Comparison of ENCODE assay signal across 1 cellular context in the genomic region with DNA sequence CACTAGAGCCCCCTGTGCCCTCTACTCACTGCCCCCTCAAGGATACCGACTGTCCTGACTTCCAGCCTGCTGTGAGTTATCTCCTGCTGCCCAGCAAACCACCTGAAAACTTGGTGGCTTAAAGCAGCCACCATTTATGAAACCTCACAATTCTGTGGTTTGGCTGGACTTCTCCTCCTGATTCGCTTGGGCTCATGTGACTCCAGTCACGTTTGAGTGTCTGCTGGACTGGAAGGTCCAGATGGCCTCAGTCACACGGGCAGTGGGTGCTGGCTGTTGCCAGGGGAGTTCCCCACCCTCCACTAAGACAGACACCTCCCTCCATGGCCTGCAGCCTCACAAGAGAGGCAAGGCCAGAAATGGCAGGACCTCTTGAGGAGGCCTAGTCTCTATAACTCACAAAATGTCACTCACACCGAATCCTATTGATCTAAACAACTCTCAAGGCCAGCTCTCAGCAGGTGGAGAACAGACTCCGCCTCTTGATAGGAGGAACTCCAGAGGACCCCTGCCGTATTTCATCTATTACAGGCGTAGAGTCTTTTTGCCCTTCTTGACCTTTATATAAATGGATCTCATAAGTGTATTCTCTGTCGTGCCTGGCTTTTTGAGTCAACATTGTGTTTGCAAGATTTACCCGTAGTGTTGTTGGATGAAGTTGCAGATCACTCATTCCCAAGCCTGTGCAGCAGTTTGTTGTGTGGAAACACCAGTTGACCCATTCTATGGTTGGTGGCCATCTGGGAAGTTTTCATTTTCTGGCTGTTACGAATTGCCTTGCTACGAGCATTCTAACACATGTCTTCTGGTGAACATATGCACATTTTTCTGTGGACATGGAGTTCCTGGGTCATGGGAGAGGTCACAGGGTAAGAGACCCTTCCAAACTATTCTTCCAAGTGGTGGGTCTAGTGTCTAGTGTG.
TF ChIP-seq lines count a peak whose summit lies in the region.

No MANE protein-coding gene starts in this region.

TF ChIP-seq in WTC11, 78 proteins besides CTCF, POLR2A, EP300 and RAD21 (continued from another document):
- TF ChIP-seq, protein P1, sequence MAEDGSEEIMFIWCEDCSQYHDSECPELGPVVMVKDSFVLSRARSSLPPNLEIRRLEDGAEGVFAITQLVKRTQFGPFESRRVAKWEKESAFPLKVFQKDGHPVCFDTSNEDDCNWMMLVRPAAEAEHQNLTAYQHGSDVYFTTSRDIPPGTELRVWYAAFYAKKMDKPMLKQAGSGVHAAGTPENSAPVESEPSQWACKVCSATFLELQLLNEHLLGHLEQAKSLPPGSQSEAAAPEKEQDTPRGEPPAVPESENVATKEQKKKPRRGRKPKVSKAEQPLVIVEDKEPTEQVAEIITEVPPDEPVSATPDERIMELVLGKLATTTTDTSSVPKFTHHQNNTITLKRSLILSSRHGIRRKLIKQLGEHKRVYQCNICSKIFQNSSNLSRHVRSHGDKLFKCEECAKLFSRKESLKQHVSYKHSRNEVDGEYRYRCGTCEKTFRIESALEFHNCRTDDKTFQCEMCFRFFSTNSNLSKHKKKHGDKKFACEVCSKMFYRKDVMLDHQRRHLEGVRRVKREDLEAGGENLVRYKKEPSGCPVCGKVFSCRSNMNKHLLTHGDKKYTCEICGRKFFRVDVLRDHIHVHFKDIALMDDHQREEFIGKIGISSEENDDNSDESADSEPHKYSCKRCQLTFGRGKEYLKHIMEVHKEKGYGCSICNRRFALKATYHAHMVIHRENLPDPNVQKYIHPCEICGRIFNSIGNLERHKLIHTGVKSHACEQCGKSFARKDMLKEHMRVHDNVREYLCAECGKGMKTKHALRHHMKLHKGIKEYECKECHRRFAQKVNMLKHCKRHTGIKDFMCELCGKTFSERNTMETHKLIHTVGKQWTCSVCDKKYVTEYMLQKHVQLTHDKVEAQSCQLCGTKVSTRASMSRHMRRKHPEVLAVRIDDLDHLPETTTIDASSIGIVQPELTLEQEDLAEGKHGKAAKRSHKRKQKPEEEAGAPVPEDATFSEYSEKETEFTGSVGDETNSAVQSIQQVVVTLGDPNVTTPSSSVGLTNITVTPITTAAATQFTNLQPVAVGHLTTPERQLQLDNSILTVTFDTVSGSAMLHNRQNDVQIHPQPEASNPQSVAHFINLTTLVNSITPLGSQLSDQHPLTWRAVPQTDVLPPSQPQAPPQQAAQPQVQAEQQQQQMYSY (CRISPR knock-in tag; IDR thresholded peaks at IDR 0.05), result no peak
- TF ChIP-seq, protein P2, sequence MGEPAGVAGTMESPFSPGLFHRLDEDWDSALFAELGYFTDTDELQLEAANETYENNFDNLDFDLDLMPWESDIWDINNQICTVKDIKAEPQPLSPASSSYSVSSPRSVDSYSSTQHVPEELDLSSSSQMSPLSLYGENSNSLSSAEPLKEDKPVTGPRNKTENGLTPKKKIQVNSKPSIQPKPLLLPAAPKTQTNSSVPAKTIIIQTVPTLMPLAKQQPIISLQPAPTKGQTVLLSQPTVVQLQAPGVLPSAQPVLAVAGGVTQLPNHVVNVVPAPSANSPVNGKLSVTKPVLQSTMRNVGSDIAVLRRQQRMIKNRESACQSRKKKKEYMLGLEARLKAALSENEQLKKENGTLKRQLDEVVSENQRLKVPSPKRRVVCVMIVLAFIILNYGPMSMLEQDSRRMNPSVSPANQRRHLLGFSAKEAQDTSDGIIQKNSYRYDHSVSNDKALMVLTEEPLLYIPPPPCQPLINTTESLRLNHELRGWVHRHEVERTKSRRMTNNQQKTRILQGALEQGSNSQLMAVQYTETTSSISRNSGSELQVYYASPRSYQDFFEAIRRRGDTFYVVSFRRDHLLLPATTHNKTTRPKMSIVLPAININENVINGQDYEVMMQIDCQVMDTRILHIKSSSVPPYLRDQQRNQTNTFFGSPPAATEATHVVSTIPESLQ (CRISPR knock-in tag; IDR thresholded peaks at IDR 0.05), result no peak
- TF ChIP-seq, protein P3, sequence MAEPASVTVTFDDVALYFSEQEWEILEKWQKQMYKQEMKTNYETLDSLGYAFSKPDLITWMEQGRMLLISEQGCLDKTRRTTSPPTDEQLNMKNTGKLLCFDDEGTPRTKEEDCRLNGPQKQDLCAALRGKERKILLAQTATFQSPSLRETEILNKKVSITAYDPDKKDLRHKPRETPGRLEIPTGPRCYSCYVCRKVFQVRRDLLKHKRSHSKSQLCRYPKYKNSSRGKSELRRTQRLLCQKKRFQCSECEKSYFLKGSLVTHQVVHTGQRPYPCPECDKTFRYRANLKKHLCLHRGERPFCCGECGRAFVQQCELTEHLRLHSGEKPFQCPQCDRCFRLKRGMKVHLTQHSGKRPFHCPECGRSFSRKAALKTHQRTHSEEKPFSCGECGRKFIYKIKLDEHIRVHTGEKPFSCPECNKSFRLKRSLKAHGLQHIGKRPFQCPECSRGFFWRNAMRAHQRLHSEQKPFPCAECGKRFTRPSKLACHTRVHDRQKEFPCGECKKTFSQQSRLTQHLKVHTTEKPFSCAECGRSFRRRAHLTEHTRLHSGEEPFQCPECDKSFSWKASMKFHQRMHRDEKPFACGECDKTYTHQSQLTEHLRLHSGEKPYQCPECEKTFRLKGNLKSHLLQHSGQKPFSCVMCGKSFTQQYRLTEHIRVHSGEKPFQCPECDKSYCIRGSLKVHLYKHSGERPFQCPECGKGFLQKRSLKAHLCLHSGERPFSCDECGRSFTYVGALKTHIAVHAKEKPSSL (CRISPR knock-in tag; conservative IDR thresholded peaks at IDR 0.05), result no peak
